Comparison of ENCODE assay signal across 13 cellular contexts in genomic region chr4:2942532-2943363, GRCh38. TPM values are rescaled to one million over a fixed set of nuclear protein-coding genes. Genes with fewer than 3 reads are reported as not detected.
A peak's percentile ranks its signal among the peaks of the same experiment; 100 is the strongest.
DNase-seq lines count a peak whose midpoint lies in the region; ATAC-seq and TF ChIP-seq lines count a peak whose summit lies in the region.
"Had no signal": no experiment of that assay in that cellular context is flagged by ENCODE, and none has a peak within 500 bp of the region (broad histone marks: within the 10 kb centered on the region; RNA-seq: fewer than 3 reads in every experiment).

No MANE protein-coding gene starts in this region.

- no peak overlapping the region for H3K4ac ChIP-seq in mesenchymal stem cell (ENCODE audit: low read depth in 1 of 2, low read length in 2 of 2)

- no peaks in the 10 kb centered on the region for H3K27me3 Mint-ChIP-seq in activated CD4-positive, alpha-beta T cell treated with anti-CD3 and anti-CD28 coated beads, Interleukin-2, amount 10 ng/mL, durations not matched to agents 24 days and 14 days
- no peaks in the 10 kb centered on the region for H3K27me3 Mint-ChIP-seq in WTC11 (ENCODE audit: low read depth)

- WGBS in esophagus squamous epithelium, 2 donors, result 47 to 66% methylated on average over 12 to 14 of the region's 31 CpGs
- WGBS in mesenchymal stem cell, result 90% methylated on average over 28 of the region's 31 CpGs

- no peak overlapping the region for H3K4me3 Mint-ChIP-seq in activated CD4-positive, alpha-beta T cell treated with anti-CD3 and anti-CD28 coated beads, Interleukin-2, amount 10 ng/mL, durations not matched to agents 24 days and 14 days
- no peak overlapping the region for H3K4me3 Mint-ChIP-seq in WTC11
- H3K4me3 Mint-ChIP-seq in stimulated activated effector memory CD8-positive, alpha-beta T cell treated with anti-CD3 and anti-CD28 coated beads, Interleukin-12 subunit alpha, Interleukin-12 subunit beta, amount 100 ng/mL, for 72 hours, result peak overlapping the region; percentile 65

- no peak for TF ChIP-seq POLR2A in esophagus squamous epithelium (IDR thresholded peaks at IDR 0.05)

- no peak overlapping the region for H3K4me3 ChIP-seq in esophagus squamous epithelium
- no peak overlapping the region for H3K4me3 ChIP-seq in mesenchymal stem cell (ENCODE audit: insufficient read depth in 1 of 2, low read depth in 1 of 2, low read length in 2 of 2)
- H3K4me3 ChIP-seq: A549 had no signal

- no peak overlapping the region for H4K91ac ChIP-seq in mesenchymal stem cell (ENCODE audit: low read length)

- peaks cover 24% of the 10 kb centered on the region for H3K4me1 Mint-ChIP-seq in activated CD4-positive, alpha-beta T cell treated with anti-CD3 and anti-CD28 coated beads, Interleukin-2, amount 10 ng/mL, durations not matched to agents 24 days and 14 days
- H3K4me1 Mint-ChIP-seq in WTC11, result no peaks in the 10 kb centered on the region
- H3K4me1 Mint-ChIP-seq in stimulated activated effector memory CD8-positive, alpha-beta T cell treated with anti-CD3 and anti-CD28 coated beads, Interleukin-12 subunit alpha, Interleukin-12 subunit beta, amount 100 ng/mL, for 72 hours, result peaks cover 69% of the 10 kb centered on the region

- no peak overlapping the region for H2BK5ac ChIP-seq in mesenchymal stem cell (ENCODE audit: low read depth, low read length, poor library complexity, severe bottlenecking)

- no peak overlapping the region for H2BK15ac ChIP-seq in mesenchymal stem cell (ENCODE audit: low read depth, poor library complexity, severe bottlenecking)

- POLR2A ChIA-PET in WTC11 (lab: Charles Lee), result interaction anchor here (1.3 kb wide), 1 partner anchor 11 kb away, joined by 3 read pairs; no protein-coding TSS in a partner anchor

- no peak for DNase-seq in activated CD4-positive, alpha-beta T cell treated with anti-CD3 and anti-CD28 coated beads, Interleukin-2, amount 10 ng/mL, durations not matched to agents 24 days and 14 days
- no peak for DNase-seq in activated CD4-positive, alpha-beta T cell treated with anti-CD3 and anti-CD28 coated beads for 1 hour
- DNase-seq in WTC11 (ENCODE audit: low spot score) (no peak), esophagus squamous epithelium (lab: John Stamatoyannopoulos, UW) (no peak), mesenchymal stem cell (no peak)
- peak in 1 of 2 donors; percentile 80 for DNase-seq in stimulated activated effector memory CD8-positive, alpha-beta T cell treated with anti-CD3 and anti-CD28 coated beads, Interleukin-12 subunit alpha, Interleukin-12 subunit beta, amount 100 ng/mL, for 72 hours (ENCODE audit: low spot score in 2 of 2)
- DNase-seq: brain microvascular endothelial cell, foreskin fibroblast, midbrain, NCI-H1417 had no signal

- H3K27ac Mint-ChIP-seq in activated CD4-positive, alpha-beta T cell treated with anti-CD3 and anti-CD28 coated beads, Interleukin-2, amount 10 ng/mL, durations not matched to agents 24 days and 14 days, result peak overlapping the region; percentile 59
- H3K27ac Mint-ChIP-seq in WTC11, result peak overlapping the region; percentile 87
- peak overlapping the region; percentile 93 for H3K27ac Mint-ChIP-seq in stimulated activated effector memory CD8-positive, alpha-beta T cell treated with anti-CD3 and anti-CD28 coated beads, Interleukin-12 subunit alpha, Interleukin-12 subunit beta, amount 100 ng/mL, for 72 hours

- no peak overlapping the region for H3K4me2 ChIP-seq in mesenchymal stem cell (ENCODE audit: low read length, poor library complexity, severe bottlenecking)
- H3K4me2 ChIP-seq: A549 had no signal

- H3K36me3 ChIP-seq in esophagus squamous epithelium (peaks cover 56 to 100% (median 70%) of the 10 kb centered on the region in 3 donors), mesenchymal stem cell (ENCODE audit: control insufficient read depth in 1 of 2, insufficient read depth in 2 of 2, low read depth in 1 of 2, low read length in 2 of 2) (peaks cover 85 to 96% of the 10 kb centered on the region in 2 experiments)

- no peak overlapping the region for H3K18ac ChIP-seq in mesenchymal stem cell (ENCODE audit: low read depth in 1 of 2, low read length in 2 of 2)

- H3K4me1 ChIP-seq in esophagus squamous epithelium (peaks cover 0 to 27% (median under 1%) of the 10 kb centered on the region in 3 donors), mesenchymal stem cell (ENCODE audit: control insufficient read depth, insufficient read depth, low read depth, low read length) (peaks cover 12% of the 10 kb centered on the region)

- H4K8ac ChIP-seq in mesenchymal stem cell (ENCODE audit: low read length), result no peak overlapping the region

- H3K9ac ChIP-seq in mesenchymal stem cell (ENCODE audit: low read length), result no peak overlapping the region

- peak overlapping the region in 3 of 4 donors; percentile 26 to 60 (median 32) for H3K27ac ChIP-seq in esophagus squamous epithelium
- H3K27ac ChIP-seq in mesenchymal stem cell (ENCODE audit: low read length, poor library complexity, severe bottlenecking), result no peak overlapping the region
- H3K27ac ChIP-seq: A549, brain microvascular endothelial cell had no signal

- no peak overlapping the region for H3K14ac ChIP-seq in mesenchymal stem cell (ENCODE audit: low read length in 2 of 2)

- intact Hi-C loops in activated CD4-positive, alpha-beta T cell treated with anti-CD3 and anti-CD28 coated beads, Interleukin-2, amount 10 ng/mL, durations not matched to agents 24 days and 14 days (cut with micrococcal nuclease), result no loop called here
- intact Hi-C loops in esophagus squamous epithelium (cut with DNase I), result no loop called here

- H2AFZ ChIP-seq in mesenchymal stem cell (ENCODE audit: low read depth, low read length), result no peak overlapping the region

- H3K36me3 Mint-ChIP-seq in activated CD4-positive, alpha-beta T cell treated with anti-CD3 and anti-CD28 coated beads, Interleukin-2, amount 10 ng/mL, durations not matched to agents 24 days and 14 days (ENCODE audit: low read depth), result peaks cover 78% of the 10 kb centered on the region
- H3K36me3 Mint-ChIP-seq in WTC11, result peaks cover 72% of the 10 kb centered on the region
- H3K36me3 Mint-ChIP-seq in stimulated activated effector memory CD8-positive, alpha-beta T cell treated with anti-CD3 and anti-CD28 coated beads, Interleukin-12 subunit alpha, Interleukin-12 subunit beta, amount 100 ng/mL, for 72 hours, result peaks cover 100% of the 10 kb centered on the region

- H3K23ac ChIP-seq in mesenchymal stem cell (ENCODE audit: low read length in 2 of 2), result no peak overlapping the region

- no peaks in the 10 kb centered on the region for H3K9me3 Mint-ChIP-seq in activated CD4-positive, alpha-beta T cell treated with anti-CD3 and anti-CD28 coated beads, Interleukin-2, amount 10 ng/mL, durations not matched to agents 24 days and 14 days
- no peaks in the 10 kb centered on the region for H3K9me3 Mint-ChIP-seq in WTC11
- peaks cover 2% of the 10 kb centered on the region for H3K9me3 Mint-ChIP-seq in stimulated activated effector memory CD8-positive, alpha-beta T cell treated with anti-CD3 and anti-CD28 coated beads, Interleukin-12 subunit alpha, Interleukin-12 subunit beta, amount 100 ng/mL, for 72 hours

- H3K9me3 ChIP-seq in esophagus squamous epithelium (no peaks in the 10 kb centered on the region), mesenchymal stem cell (ENCODE audit: control insufficient read depth, low read length) (no peaks in the 10 kb centered on the region)
- H3K9me3 ChIP-seq: A549 had no signal

- CTCF ChIA-PET in WTC11 (lab: Charles Lee), result no interaction called here

- H3K27me3 ChIP-seq in esophagus squamous epithelium, result no peaks in the 10 kb centered on the region
- no peaks in the 10 kb centered on the region for H3K27me3 ChIP-seq in mesenchymal stem cell (ENCODE audit: control insufficient read depth in 1 of 2, insufficient read depth in 1 of 2, low read length in 2 of 2)
- H3K27me3 ChIP-seq: brain microvascular endothelial cell had no signal

- no peak overlapping the region for H2AK5ac ChIP-seq in mesenchymal stem cell (ENCODE audit: low read length, severe bottlenecking)

- peaks cover 31% of the 10 kb centered on the region for H3K79me1 ChIP-seq in mesenchymal stem cell (replicated peaks; ENCODE audit: low read length, poor library complexity, severe bottlenecking)

- H2BK120ac ChIP-seq in mesenchymal stem cell (ENCODE audit: low read depth, low read length), result no peak overlapping the region

- TF ChIP-seq CTCF in WTC11 (IDR thresholded peaks at IDR 0.05) (no peak), esophagus squamous epithelium (IDR thresholded peaks at IDR 0.05) (no peak)

- ATAC-seq in WTC11 (peak; percentile 19), GM19395 (IDR thresholded peaks at IDR 0.05; ENCODE audit: unreplicated experiment) (no peak), HG03457 (IDR thresholded peaks at IDR 0.05; ENCODE audit: unreplicated experiment) (no peak)
- ATAC-seq in stimulated activated effector memory CD8-positive, alpha-beta T cell treated with anti-CD3 and anti-CD28 coated beads, Interleukin-12 subunit alpha, Interleukin-12 subunit beta, amount 100 ng/mL, for 72 hours, result peak; percentile 69

- H2BK12ac ChIP-seq in mesenchymal stem cell (ENCODE audit: low read length in 2 of 2), result no peak overlapping the region

TF ChIP-seq in WTC11, 78 proteins besides CTCF, POLR2A, EP300 and RAD21 (continues in another document):
- TF ChIP-seq ZNF232 (CRISPR knock-in tag; IDR thresholded peaks at IDR 0.05), result no peak
- 0 out of 2 replicates have a peak, but pooled peaks have one; percentile 28 for TF ChIP-seq RELA (CRISPR knock-in tag; IDR thresholded peaks at IDR 0.05; ENCODE audit: borderline replicate concordance)
- no peak for TF ChIP-seq NFYB (CRISPR knock-in tag; conservative IDR thresholded peaks at IDR 0.05; ENCODE audit: low read depth)
- no peak for TF ChIP-seq ATF1 (CRISPR knock-in tag; IDR thresholded peaks at IDR 0.05)

RNA-seq across cellular contexts. Expression of gene NOP14, which starts 20.5 kb away (rescaled TPM):
- total RNA-seq in activated CD4-positive, alpha-beta T cell treated with anti-CD3 and anti-CD28 coated beads, Interleukin-2, amount 10 ng/mL, durations not matched to agents 24 days and 14 days, result 132 and 141 TPM in 2 replicates
- 33.9 to 39.1 TPM (median 35.7 TPM) in 3 replicates for total RNA-seq in WTC11 (2021)
- 10 to 100 TPM; 22.6 to 31.3 (median 24.7) TPM for total RNA-seq in esophagus squamous epithelium
- polyA plus RNA-seq in mesenchymal stem cell (2013, experiment 1 of 2), result 32.6 TPM
- polyA plus RNA-seq in mesenchymal stem cell (2013, experiment 2 of 2), result 33.3 TPM

RNA-seq across cellular contexts. Expression of gene GRK4, which starts 20.6 kb away (rescaled TPM):
- 4.6 and 5.3 TPM in 2 replicates for total RNA-seq in activated CD4-positive, alpha-beta T cell treated with anti-CD3 and anti-CD28 coated beads, Interleukin-2, amount 10 ng/mL, durations not matched to agents 24 days and 14 days
- 1.4 to 3.5 TPM (median 1.6 TPM) in 3 replicates for total RNA-seq in WTC11 (2021)
- 1 to 10 TPM; 2.9 to 5.5 (median 3.7) TPM for total RNA-seq in esophagus squamous epithelium
- polyA plus RNA-seq in mesenchymal stem cell (2013, experiment 1 of 2), result 3.6 TPM
- polyA plus RNA-seq in mesenchymal stem cell (2013, experiment 2 of 2), result 3.7 TPM

Comparison
In these comparisons a context has a peak if more than half of its experiments do, and no peak if none do; other contexts are left out.
1. ATAC-seq: peak in WTC11 (single experiment) and stimulated activated effector memory CD8-positive, alpha-beta T cell treated with anti-CD3 and anti-CD28 coated beads, Interleukin-12 subunit alpha, Interleukin-12 subunit beta, amount 100 ng/mL, for 72 hours (single experiment); none in GM19395 (single experiment) and HG03457 (single experiment).
2. Peak in every context shown above with its lines, with median percentiles within 50 percentile points of each other: H3K27ac Mint-ChIP-seq.